Comparison of ENCODE assay signal across 7 cellular contexts in the genomic region with DNA sequence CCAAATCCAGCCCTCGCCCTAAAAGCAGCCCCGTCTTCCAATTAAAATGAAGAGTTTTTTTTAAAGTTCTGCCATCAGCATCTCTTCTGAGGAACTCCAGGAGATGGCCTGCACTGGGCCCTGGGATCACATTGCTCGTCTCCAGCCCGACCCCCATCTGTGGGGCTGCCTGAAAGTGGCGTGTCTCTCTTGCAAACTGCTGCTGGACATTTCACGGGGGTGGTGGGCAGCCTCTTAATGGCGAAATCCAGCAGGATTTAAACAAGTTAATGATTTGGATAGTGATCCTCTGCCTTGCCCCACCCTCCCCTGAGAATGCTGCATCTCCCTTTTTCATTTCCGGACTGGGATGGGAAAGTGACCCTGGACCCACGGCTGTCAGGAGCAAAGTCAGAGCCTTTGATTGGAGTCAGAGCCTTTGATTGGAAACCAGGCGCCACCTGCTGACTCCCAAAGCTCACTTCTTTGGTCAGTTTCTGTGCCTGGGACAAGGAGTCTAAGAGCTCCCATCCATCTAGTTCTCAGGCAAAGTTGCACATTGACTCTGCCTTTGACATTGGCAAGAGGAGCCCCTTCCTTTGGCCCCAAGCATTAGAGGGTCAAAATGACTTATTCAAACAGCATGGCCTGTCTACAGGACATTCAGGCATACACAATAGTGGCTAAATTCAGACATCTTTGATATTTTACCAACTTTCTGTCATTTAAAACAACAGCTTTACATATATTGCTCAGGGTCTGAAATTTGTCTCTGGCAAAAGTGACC.
DNase-seq lines count a peak whose midpoint lies in the region; ATAC-seq, FAIRE-seq and TF ChIP-seq lines count a peak whose summit lies in the region.

No MANE protein-coding gene starts in this region.

- H3K9me3 ChIP-seq in DND-41 (ENCODE audit: insufficient read depth, low read length, severe bottlenecking) (no peaks in the 10 kb centered on the region), IMR-90 (ENCODE audit: control insufficient read depth, insufficient read depth, low read length) (no peaks in the 10 kb centered on the region)

- no peaks in the 10 kb centered on the region for H3K4me1 ChIP-seq in DND-41 (ENCODE audit: insufficient read depth, low read length)
- H3K4me1 ChIP-seq in IMR-90 (ENCODE audit: control insufficient read depth, insufficient read depth, low read length) = peaks cover 4% of the 10 kb centered on the region; the same call in 1 of the 2 replicates

- no peak for TF ChIP-seq POLR2A in IMR-90 (IDR thresholded peaks at IDR 0.05; ENCODE audit: low read depth, low read length)

- peaks cover 8% of the 10 kb centered on the region for H3K27me3 ChIP-seq in DND-41 (ENCODE audit: insufficient read depth, low read length, poor library complexity)
- H3K27me3 ChIP-seq in IMR-90 (ENCODE audit: control insufficient read depth, insufficient read depth, low read length) = peaks cover 3% of the 10 kb centered on the region

- WGBS in IMR-90 (ENCODE audit: extremely low coverage in 2 of 2, insufficient read length in 1 of 2), 2 experiments = 19% methylated on average over 5 of the region's 10 CpGs; no CpG with 5 or more reads in 1 of the 2 experiments

- dilution Hi-C loops in IMR-90 (cut with HindIII; ENCODE audit: low sequenced_read_pairs, unreplicated experiment) = loop anchor here (25.0 kb wide), 1 partner anchor 545 kb away; no protein-coding TSS in a partner anchor

- ATAC-seq in DND-41 (ENCODE audit: insufficient read depth, low read depth) (no peak), IMR-90 (ENCODE audit: low read depth) (peak; percentile 97), HG02938 (IDR thresholded peaks at IDR 0.05; ENCODE audit: unreplicated experiment) (no peak), GM18907 (IDR thresholded peaks at IDR 0.05; ENCODE audit: unreplicated experiment) (no peak)

- H4K8ac ChIP-seq in IMR-90 (ENCODE audit: low read depth in 2 of 2, low read length in 2 of 2) = no peak overlapping the region; a peak in 1 of 4 replicates

- no TSS peak for BruUV-seq in IMR-90 (replicated peaks; lab: Mats Ljungman, UMichigan)

- peak overlapping the region; percentile 10 for H4K91ac ChIP-seq in IMR-90 (ENCODE audit: insufficient read depth, low read depth, low read length)

- FAIRE-seq in RCC 7860 (lab: Jason Lieb, UNC) = peak; percentile 58

- H3K27ac ChIP-seq in DND-41 (ENCODE audit: low read length) (no peak overlapping the region), IMR-90 (ENCODE audit: insufficient read depth, low read length) (no peak overlapping the region)

- H4K20me1 ChIP-seq in DND-41 (ENCODE audit: insufficient read depth, low read length) = 0 out of 2 replicates have a peak, but pooled peaks cover 2% of the 10 kb centered on the region
- H4K20me1 ChIP-seq in IMR-90 (ENCODE audit: insufficient read depth, low read length) = no peaks in the 10 kb centered on the region

- H3K14ac ChIP-seq in IMR-90 (replicated peaks; ENCODE audit: low read depth, low read length) = no peak overlapping the region

- peak; percentile 10 for DNase-seq in DND-41
- DNase-seq in IMR-90 = peak; percentile 76
- DNase-seq in RCC 7860 (ENCODE audit: low spot score) = peak; percentile 62
- DNase-seq in epithelial cell of proximal tubule (ENCODE audit: low read depth) = peak; percentile 22
- DNase-seq in mucosa of gallbladder (ENCODE audit: low spot score) = peak; percentile 56

- POLR2A ChIA-PET in IMR-90 (lab: Charles Lee; ENCODE audit: unreplicated experiment) = no interaction called here

- in situ Hi-C loops in IMR-90 (cut with MboI; ENCODE audit: low sequenced_read_pairs) = loop anchor here (5.0 to 25.0 kb wide), 4 partner anchors 152 to 845 kb away; partner anchors contain the start of gene SH3BP4

- peak; percentile 89 for TF ChIP-seq RAD21 in IMR-90 (IDR thresholded peaks at IDR 0.05; ENCODE audit: low read length)

- CTCF ChIA-PET in IMR-90 (lab: Yijun Ruan, JAX) = interaction anchor here (0.6 to 3.1 kb wide), 13 partner anchors 9 to 1125 kb away, joined by 3 to 13 read pairs (median 3); no protein-coding TSS in a partner anchor

- H2BK15ac ChIP-seq in IMR-90 (ENCODE audit: low read depth, low read length) = 0 out of 3 replicates have a peak overlapping the region, but pooled peaks have one; percentile 22

- peak overlapping the region; percentile 68 for H2BK120ac ChIP-seq in IMR-90 (ENCODE audit: low read depth, low read length)

- peak overlapping the region; percentile 87; the same call in 1 of the 2 replicates for H2BK20ac ChIP-seq in IMR-90 (ENCODE audit: low read depth, low read length)

- intact Hi-C loops in IMR-90 (cut with micrococcal nuclease) = loop anchor here (2.0 to 5.0 kb wide), 6 partner anchors 140 to 556 kb away; no protein-coding TSS in a partner anchor

- no peaks in the 10 kb centered on the region for H3K36me3 ChIP-seq in DND-41 (ENCODE audit: insufficient read depth, low read length)
- H3K36me3 ChIP-seq in IMR-90 (ENCODE audit: control insufficient read depth, insufficient read depth, low read length) = no peaks in the 10 kb centered on the region

- H2AK5ac ChIP-seq in IMR-90 (ENCODE audit: low read depth, low read length) = no peak overlapping the region; the same call in 1 of the 2 replicates

- no peak overlapping the region for H3K23ac ChIP-seq in IMR-90 (ENCODE audit: low read depth, low read length)

- H3K56ac ChIP-seq in IMR-90 (ENCODE audit: extremely low read depth, insufficient read depth, low read length) = no peak overlapping the region

- peak overlapping the region; percentile 47 for H3K4ac ChIP-seq in IMR-90 (ENCODE audit: low read depth, low read length)

- H2AFZ ChIP-seq in DND-41 (ENCODE audit: low read depth, low read length) (no peak overlapping the region), IMR-90 (replicated peaks; ENCODE audit: low read length, poor library complexity) (peak overlapping the region; percentile 44)

- 0 out of 2 replicates have a peak, but pooled peaks cover 6% of the 10 kb centered on the region for H3K9me1 ChIP-seq in IMR-90 (ENCODE audit: insufficient read depth, low read length)

- peak overlapping the region; percentile 10 for H2AK9ac ChIP-seq in IMR-90 (replicated peaks; ENCODE audit: low read depth, low read length, poor library complexity)

- no peak overlapping the region for H4K5ac ChIP-seq in IMR-90 (ENCODE audit: low read depth, low read length)

- H3K18ac ChIP-seq in IMR-90 (ENCODE audit: low read depth, low read length) = no peak overlapping the region

- H3K4me2 ChIP-seq in DND-41 (ENCODE audit: insufficient read depth, low read length) (no peak overlapping the region), IMR-90 (ENCODE audit: low read depth, low read length) (no peak overlapping the region)

- no peak overlapping the region for H2BK5ac ChIP-seq in IMR-90 (ENCODE audit: low read depth, low read length, poor library complexity, severe bottlenecking)

- H3K79me2 ChIP-seq in DND-41 (ENCODE audit: insufficient read depth, low read length) = no peaks in the 10 kb centered on the region

- TF ChIP-seq CTCF in DND-41 (IDR thresholded peaks at IDR 0.05; ENCODE audit: borderline replicate concordance, extremely low read depth, low read length, poor library complexity, severe bottlenecking) (peak; percentile 52), IMR-90 (conservative IDR thresholded peaks at IDR 0.05; ENCODE audit: low read depth, low read length) (peak; percentile 80), epithelial cell of proximal tubule (conservative IDR thresholded peaks at IDR 0.05; ENCODE audit: low read depth, low read length) (peak; percentile 94)

- H3K9ac ChIP-seq in DND-41 (ENCODE audit: low read depth, low read length) (no peak overlapping the region), IMR-90 (ENCODE audit: low read depth, low read length) (no peak overlapping the region)

- H3K79me1 ChIP-seq in IMR-90 (ENCODE audit: low read depth in 1 of 2, low read length in 2 of 2) = peaks cover 0 to 3% of the 10 kb centered on the region in 2 experiments; a peak in 1 of 4 replicates

- no peak overlapping the region for H3K4me3 ChIP-seq in DND-41 (ENCODE audit: low read depth in 1 of 2, low read length in 2 of 2)
- H3K4me3 ChIP-seq in IMR-90 (ENCODE audit: insufficient read depth, low read depth, low read length) = no peak overlapping the region
- H3K4me3 ChIP-seq in epithelial cell of proximal tubule (ENCODE audit: low read depth, low read length) = no peak overlapping the region

TF ChIP-seq in IMR-90, 13 proteins besides CTCF, POLR2A, EP300 and RAD21:
- no peak for TF ChIP-seq MAFK (IDR thresholded peaks at IDR 0.05; ENCODE audit: low read depth, low read length)
- no peak for TF ChIP-seq RCOR1 (IDR thresholded peaks at IDR 0.05; ENCODE audit: insufficient replicate concordance, low read length)
- peak; percentile 94 for TF ChIP-seq SMC3 (IDR thresholded peaks at IDR 0.05; ENCODE audit: low read depth, low read length)
TF ChIP-seq in IMR-90: peak in this region for 1.

Comparison
In these comparisons a context has a peak if more than half of its experiments do, and no peak if none do; other contexts are left out.
1. DNase-seq: peak in every context shown above with its lines; median percentile 76 in IMR-90; 62 in RCC 7860; 56 in mucosa of gallbladder; 22 in epithelial cell of proximal tubule; 10 in DND-41.